Comparison of ENCODE assay signal across 8 cellular contexts in genomic region chr10:28177944-28178637, GRCh38.
DNase-seq lines count a peak whose midpoint lies in the region; ATAC-seq and TF ChIP-seq lines count a peak whose summit lies in the region.

No MANE protein-coding gene starts in this region.

- peak overlapping the region; percentile 91 for H3K4me3 Mint-ChIP-seq in CD8-positive, alpha-beta T cell

- H3K4me1 Mint-ChIP-seq in CD8-positive, alpha-beta T cell (ENCODE audit: low read depth) = peaks cover 46% of the 10 kb centered on the region

- intact Hi-C loops in CD8-positive, alpha-beta T cell (cut with DNase I, micrococcal nuclease) = loop anchor here (2.0 to 5.0 kb wide), 7 partner anchors 64 to 731 kb away; partner anchors contain the start of gene MPP7 (in 1 of the 2)
- intact Hi-C loops in PC-3 (cut with micrococcal nuclease) = loop anchor here (2.0 to 10.0 kb wide), 3 partner anchors 41 to 313 kb away; no protein-coding TSS in a partner anchor

- H3K4me2 ChIP-seq in PC-3 (ENCODE audit: low read length) = peak overlapping the region; percentile 78

- H3K4me3 ChIP-seq in CD8-positive, alpha-beta T cell (ENCODE audit: low read depth, low read length) = peak overlapping the region; percentile 22
- H3K4me3 ChIP-seq in PC-3 (ENCODE audit: low read length) = peak overlapping the region; percentile 34; the same call in 1 of the 2 replicates
- peak overlapping the region; percentile 2 for H3K4me3 ChIP-seq in epithelial cell of proximal tubule (ENCODE audit: low read depth, low read length)

- no peaks in the 10 kb centered on the region for H3K9me3 Mint-ChIP-seq in CD8-positive, alpha-beta T cell

- H3K27me3 Mint-ChIP-seq in CD8-positive, alpha-beta T cell (ENCODE audit: low read depth) = no peaks in the 10 kb centered on the region

- no TSS peak for BruUV-seq in PC-3 (replicated peaks; lab: Mats Ljungman, UMichigan)

- H3K4me1 ChIP-seq in CD8-positive, alpha-beta T cell (ENCODE audit: insufficient read depth, low read length) = peaks cover 16% of the 10 kb centered on the region
- peaks cover 25% of the 10 kb centered on the region; the same call in 1 of the 2 replicates for H3K4me1 ChIP-seq in PC-3 (ENCODE audit: insufficient read depth, low read length)

- H3K36me3 ChIP-seq in CD8-positive, alpha-beta T cell (ENCODE audit: insufficient read depth, low read length) = no peaks in the 10 kb centered on the region
- H3K36me3 ChIP-seq in PC-3 (ENCODE audit: low read depth, low read length) = no peaks in the 10 kb centered on the region

- peak; percentile 60 for ATAC-seq in CD8-positive, alpha-beta T cell
- ATAC-seq in GM21529 (IDR thresholded peaks at IDR 0.05; ENCODE audit: unreplicated experiment) (peak; percentile 68), PC-3 (no peak), HG02763 (IDR thresholded peaks at IDR 0.05; ENCODE audit: unreplicated experiment) (no peak)

- peak overlapping the region; percentile 24; the same call in 1 of the 2 replicates for H2AFZ ChIP-seq in PC-3 (ENCODE audit: low read length)

- H3F3A ChIP-seq in PC-3 (ENCODE audit: low read length, unreplicated experiment) = no peaks in the 10 kb centered on the region

- H3K9me2 ChIP-seq in PC-3 (replicated peaks; ENCODE audit: low read length) = no peaks in the 10 kb centered on the region

- no peak for TF ChIP-seq CTCF in CD8-positive, alpha-beta T cell (IDR thresholded peaks at IDR 0.05)
- no peak for TF ChIP-seq CTCF in PC-3 (conservative IDR thresholded peaks at IDR 0.05; ENCODE audit: low read depth, low read length)
- TF ChIP-seq CTCF in epithelial cell of proximal tubule (conservative IDR thresholded peaks at IDR 0.05; ENCODE audit: low read depth, low read length) = no peak

- no peaks in the 10 kb centered on the region for H3K79me2 ChIP-seq in PC-3 (ENCODE audit: low read length)

- DNase-seq in CD8-positive, alpha-beta T cell = no peak
- DNase-seq in PC-3 = no peak
- DNase-seq in epithelial cell of proximal tubule (ENCODE audit: low read depth) = no peak
- DNase-seq in stimulated activated CD4-positive, alpha-beta T cell treated with anti-CD3 and anti-CD28 coated beads, Interleukin-1b, Interleukin-23, amount 100 ng/mL, for 48 hours = peak; percentile 4
- DNase-seq in cerebellar cortex (ENCODE audit: low spot score) = no peak
- DNase-seq in NCI-H69 (lab: John Stamatoyannopoulos, UW) = no peak

- peak overlapping the region; percentile 14 for H3K27ac ChIP-seq in CD8-positive, alpha-beta T cell (ENCODE audit: low read depth, low read length)
- no peak overlapping the region for H3K27ac ChIP-seq in PC-3 (ENCODE audit: low read length)

- no peaks in the 10 kb centered on the region for H3K27me3 ChIP-seq in CD8-positive, alpha-beta T cell (ENCODE audit: insufficient read depth, low read length)
- no peaks in the 10 kb centered on the region for H3K27me3 ChIP-seq in PC-3 (ENCODE audit: low read length)

- CTCF ChIA-PET in CD8-positive, alpha-beta T cell (lab: Charles Lee) = interaction anchor here (0.7 to 2.8 kb wide), 8 partner anchors 10 to 436 kb away, joined by 3 to 13 read pairs (median 4); no protein-coding TSS in a partner anchor
- CTCF ChIA-PET in PC-3 (lab: Charles Lee) = interaction anchor here (0.6 kb wide), 2 partner anchors 29 to 619 kb away, joined by 3 to 8 read pairs; no protein-coding TSS in a partner anchor

- POLR2A ChIA-PET in CD8-positive, alpha-beta T cell (lab: Charles Lee) = interaction anchor here (0.6 to 1.0 kb wide), 3 partner anchors 190 to 1155 kb away, joined by 3 to 5 read pairs (median 3); no protein-coding TSS in a partner anchor
- POLR2A ChIA-PET in PC-3 (lab: Charles Lee; ENCODE audit: unreplicated experiment) = interaction anchor here (0.5 kb wide), 1 partner anchor 516 kb away, joined by 3 read pairs; no protein-coding TSS in a partner anchor

- peak overlapping the region; percentile 95 for H3K27ac Mint-ChIP-seq in CD8-positive, alpha-beta T cell

- H3K9me3 ChIP-seq in CD8-positive, alpha-beta T cell (ENCODE audit: low read length) = no peaks in the 10 kb centered on the region
- no peaks in the 10 kb centered on the region for H3K9me3 ChIP-seq in PC-3 (ENCODE audit: low read length)

- H3K36me3 Mint-ChIP-seq in CD8-positive, alpha-beta T cell = peaks cover 6% of the 10 kb centered on the region

- no peak overlapping the region for H3K9ac ChIP-seq in PC-3 (ENCODE audit: low read length)

- H4K20me1 ChIP-seq in PC-3 (ENCODE audit: low read length) = no peaks in the 10 kb centered on the region

Comparison
In these comparisons a context has a peak if more than half of its experiments do, and no peak if none do; other contexts are left out.
1. ATAC-seq: peak in CD8-positive, alpha-beta T cell (single experiment) and GM21529 (single experiment); none in PC-3 (single experiment) and HG02763 (single experiment).
2. Peak in every context shown above with its lines, with median percentiles within 50 percentile points of each other: H3K4me3 ChIP-seq.